1 cellular context compared by ENCODE assay signal in the genomic region with DNA sequence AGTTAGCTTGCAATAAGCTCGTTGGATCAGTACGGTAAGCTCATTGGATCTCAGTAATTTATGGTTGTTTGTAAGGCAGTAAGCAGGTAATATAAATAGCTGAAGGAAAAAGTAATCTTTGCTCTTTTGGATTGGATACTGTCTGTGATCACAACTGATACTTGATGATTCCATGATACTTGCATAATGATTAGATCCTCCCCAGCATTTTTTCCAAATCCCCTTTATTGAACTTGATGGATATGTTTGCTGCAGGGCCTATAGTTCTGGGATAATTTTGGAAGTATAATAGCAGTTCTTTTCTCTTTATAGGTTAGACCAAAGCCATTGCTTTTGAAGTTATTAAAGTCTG.
TF ChIP-seq lines count a peak whose summit lies in the region.

No MANE protein-coding gene starts in this region.

TF ChIP-seq in IMR-90, 13 proteins besides CTCF, POLR2A, EP300 and RAD21:
- TF ChIP-seq RFX5 (IDR thresholded peaks at IDR 0.05; ENCODE audit: low read depth, low read length) (no peak), FOS (IDR thresholded peaks at IDR 0.05; ENCODE audit: low read depth, low read length) (no peak), CHD1 (IDR thresholded peaks at IDR 0.05; ENCODE audit: low read depth, low read length) (no peak), SMC3 (IDR thresholded peaks at IDR 0.05; ENCODE audit: low read depth, low read length) (no peak), ELK1 (IDR thresholded peaks at IDR 0.05; ENCODE audit: borderline replicate concordance, low read depth, low read length) (no peak), MAZ (IDR thresholded peaks at IDR 0.05; ENCODE audit: borderline replicate concordance, low read depth, low read length) (no peak), RCOR1 (IDR thresholded peaks at IDR 0.05; ENCODE audit: insufficient replicate concordance, low read length) (no peak), MXI1 (IDR thresholded peaks at IDR 0.05; ENCODE audit: borderline replicate concordance, low read depth, low read length) (no peak), NFE2L2 (IDR thresholded peaks at IDR 0.05; ENCODE audit: low read depth, low read length) (no peak), BHLHE40 (IDR thresholded peaks at IDR 0.05; ENCODE audit: low read depth, low read length) (no peak), USF2 (IDR thresholded peaks at IDR 0.05; ENCODE audit: low read depth, low read length) (no peak)
